Comparison of ENCODE assay signal across 8 cellular contexts in genomic region chr5:10355071-10355889, GRCh38. TPM values are rescaled to one million over a fixed set of nuclear protein-coding genes. Genes with fewer than 3 reads are reported as not detected.
A peak's percentile ranks its signal among the peaks of the same experiment; 100 is the strongest.
DNase-seq lines count a peak whose midpoint lies in the region; ATAC-seq, FAIRE-seq and TF ChIP-seq lines count a peak whose summit lies in the region.

No MANE protein-coding gene starts in this region.

- 10 to 19% (median 14%) methylated on average over 16 of the region's 16 CpGs for WGBS in small intestine, 3 donors

- H3K36me3 Mint-ChIP-seq in IgD-negative memory B cell: peaks cover 3% of the 10 kb centered on the region

- H3K9me3 ChIP-seq in small intestine (ENCODE audit: control insufficient read depth, low read depth): no peaks in the 10 kb centered on the region

- peak overlapping the region; percentile 96 to 100 (median 98) for H3K4me3 Mint-ChIP-seq in IgD-negative memory B cell

- H3K4me1 Mint-ChIP-seq in IgD-negative memory B cell: peaks cover 37 to 45% (median 41%) of the 10 kb centered on the region in 3 donors

- H3K27me3 ChIP-seq in foreskin keratinocyte (no peaks in the 10 kb centered on the region), small intestine (ENCODE audit: control insufficient read depth in 2 of 2, insufficient read depth in 2 of 2, low read length in 2 of 2) (no peaks in the 10 kb centered on the region)

- ATAC-seq in foreskin keratinocyte: no peak
- ATAC-seq in HG02970 (IDR thresholded peaks at IDR 0.05; ENCODE audit: low FRiP score, unreplicated experiment): no peak

- no peaks in the 10 kb centered on the region for H3K9me3 Mint-ChIP-seq in IgD-negative memory B cell

- peak overlapping the region; percentile 30 to 99 for H3K4me3 ChIP-seq in small intestine (ENCODE audit: low read depth in 1 of 2, low read length in 2 of 2)

- H3K27ac ChIP-seq in VCaP: peak overlapping the region; percentile 100
- H3K27ac ChIP-seq in foreskin keratinocyte: peak overlapping the region; percentile 95
- peak overlapping the region; percentile 38 to 41 for H3K27ac ChIP-seq in small intestine (ENCODE audit: low read depth in 1 of 2, low read length in 1 of 2)

- no peak for FAIRE-seq in small intestine (lab: Jason Lieb, UNC)

- H3K36me3 ChIP-seq in small intestine (ENCODE audit: control insufficient read depth in 2 of 2, insufficient read depth in 2 of 2, low read length in 2 of 2): no peaks in the 10 kb centered on the region

- no peaks in the 10 kb centered on the region for H3K27me3 Mint-ChIP-seq in IgD-negative memory B cell

- peak overlapping the region; percentile 98 to 99 (median 99) for H3K27ac Mint-ChIP-seq in IgD-negative memory B cell

- peaks cover 33% of the 10 kb centered on the region for H3K4me1 ChIP-seq in foreskin keratinocyte
- H3K4me1 ChIP-seq in small intestine (ENCODE audit: control insufficient read depth in 2 of 2, insufficient read depth in 1 of 2, low read depth in 1 of 2, low read length in 1 of 2): peaks cover 0 to 2% of the 10 kb centered on the region in 2 donors

- peak; percentile 40 for DNase-seq in activated CD4-positive, alpha-beta T cell treated with anti-CD3 and anti-CD28 coated beads for 48 hours
- no peak for DNase-seq in activated CD4-positive, alpha-beta T cell treated with anti-CD3 and anti-CD28 coated beads, Interleukin-2, amount 50 U/mL, for 1 hour
- no peak for DNase-seq in foreskin keratinocyte
- DNase-seq in small intestine: peak; percentile 73
- DNase-seq in NCI-H446 treated with DMSO at 0.1 percent for 48 hours (lab: John Stamatoyannopoulos, UW): no peak

- TF ChIP-seq CTCF in VCaP (conservative IDR thresholded peaks at IDR 0.05) (no peak), foreskin keratinocyte (conservative IDR thresholded peaks at IDR 0.05) (no peak)

RNA-seq across cellular contexts. Expression of gene MARCHF6, which starts 1.8 kb away (rescaled TPM):
- 39.3 TPM for polyA plus RNA-seq in IgD-negative memory B cell
- 67.7 and 68.4 TPM in 2 replicates for total RNA-seq in foreskin keratinocyte
- 27.4 and 32.7 TPM in 2 replicates for polyA plus RNA-seq in foreskin keratinocyte
- 100 to 1,000 TPM in 1 of 3 donors, 10 to 100 TPM in 2; 39.6 to 109 (median 59.2) TPM for polyA plus RNA-seq in small intestine

RNA-seq across cellular contexts. Expression of gene CMBL, which starts 47.6 kb away (rescaled TPM):
- polyA plus RNA-seq in IgD-negative memory B cell (not detected), foreskin keratinocyte (18.0 and 20.9 TPM in 2 replicates), small intestine (100 to 1,000 TPM in 2 of 3 donors, 10 to 100 TPM in 1; 93.7 to 516 (median 230) TPM)
- 16.4 and 17.8 TPM in 2 replicates for total RNA-seq in foreskin keratinocyte

Comparison
In these comparisons a context has a peak if more than half of its experiments do, and no peak if none do; other contexts are left out.
1. DNase-seq: peak in activated CD4-positive, alpha-beta T cell treated with anti-CD3 and anti-CD28 coated beads for 48 hours (single experiment) and small intestine (single experiment); none in activated CD4-positive, alpha-beta T cell treated with anti-CD3 and anti-CD28 coated beads, Interleukin-2, amount 50 U/mL, for 1 hour (single experiment), foreskin keratinocyte (0 of 2) and NCI-H446 treated with DMSO at 0.1 percent for 48 hours (single experiment).
2. H3K27ac ChIP-seq: peak in every context shown above with its lines; median percentile 100 in VCaP; 95 in foreskin keratinocyte; 40 in small intestine.
3. RNA of gene CMBL, which starts 47.6 kb away (polyA plus RNA-seq): 93.7 to 516 TPM in small intestine and 18.0 to 20.9 TPM in foreskin keratinocyte; not detected in IgD-negative memory B cell (single experiment); every median in the first group is over 10 times any median in the second.